ENCODE assay signal across 8 cellular contexts in the genomic region with DNA sequence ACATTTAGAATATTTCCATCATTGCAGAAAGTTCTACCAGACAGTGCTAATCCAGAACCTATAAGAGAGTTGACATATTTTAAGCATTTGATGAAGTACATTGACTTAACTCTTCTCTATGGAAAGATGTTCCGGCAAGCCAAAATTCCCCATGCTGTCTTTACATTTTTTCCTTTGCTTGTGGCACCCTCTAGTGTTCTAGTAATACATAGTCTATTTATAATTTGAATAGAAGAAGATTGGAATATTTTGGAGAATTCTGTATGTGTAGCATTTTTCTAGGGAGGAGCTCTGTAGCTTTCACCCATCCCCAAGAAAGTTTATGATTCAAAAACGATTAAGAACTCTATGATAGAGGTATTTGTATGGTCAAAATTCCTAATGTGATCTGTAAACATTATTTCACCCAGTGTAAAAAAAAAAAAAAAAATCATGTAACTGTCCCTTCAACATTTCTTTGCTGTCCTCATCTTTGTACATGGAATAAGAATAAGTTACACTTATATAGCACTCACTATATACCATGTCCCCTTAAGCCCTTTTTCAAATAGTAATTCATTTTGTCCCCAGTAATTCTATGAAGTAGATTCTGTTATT. TPM values are rescaled to one million over a fixed set of nuclear protein-coding genes. Genes with fewer than 3 reads are reported as not detected.
DNase-seq lines count a peak whose midpoint lies in the region; ATAC-seq and TF ChIP-seq lines count a peak whose summit lies in the region.

No MANE protein-coding gene starts in this region.

- no peaks in the 10 kb centered on the region for H3K9me3 ChIP-seq in breast epithelium

- H3K27me3 ChIP-seq in breast epithelium, result no peaks in the 10 kb centered on the region

- BruUV-seq in MCF 10A (replicated peaks; lab: Mats Ljungman, UMichigan), result no TSS peak

- no peak for TF ChIP-seq POLR2A in breast epithelium (IDR thresholded peaks at IDR 0.05)

- H3K36me3 Mint-ChIP-seq in MCF 10A (ENCODE audit: insufficient read depth, unreplicated experiment), result peaks cover 6% of the 10 kb centered on the region

- H3K4me3 ChIP-seq in breast epithelium, result no peak overlapping the region

- no peaks in the 10 kb centered on the region for H3K36me3 ChIP-seq in breast epithelium

- POLR2A ChIA-PET in MCF 10A (lab: Yijun Ruan, JAX), result interaction anchor here (0.8 to 4.2 kb wide), 4 partner anchors 11 to 32 kb away, joined by 5 to 16 read pairs (median 6); a partner anchor contains a TSS

- TF ChIP-seq CTCF in MCF 10A (IDR thresholded peaks at IDR 0.05; ENCODE audit: unreplicated experiment), result peak; percentile 41
- peak in 1 of 3 donors; percentile 37 for TF ChIP-seq CTCF in breast epithelium (IDR thresholded peaks at IDR 0.05)

- peaks cover 15% of the 10 kb centered on the region for H3K4me1 Mint-ChIP-seq in MCF 10A (ENCODE audit: insufficient read depth, unreplicated experiment)

- H3K27me3 Mint-ChIP-seq in MCF 10A (ENCODE audit: insufficient read depth, unreplicated experiment), result no peaks in the 10 kb centered on the region

- no peak overlapping the region for H3K27ac ChIP-seq in breast epithelium

- intact Hi-C loops in MCF 10A (cut with micrococcal nuclease) (loop anchor here (1.0 to 2.0 kb wide), 3 partner anchors 172 to 426 kb away; no protein-coding TSS in a partner anchor), breast epithelium (cut with DNase I; ENCODE audit: low total_unique reads) (no loop called here)

- DNase-seq in MCF 10A (ENCODE audit: unreplicated experiment), result peak; percentile 62
- no peak for DNase-seq in breast epithelium (ENCODE audit: low spot score in 2 of 2)
- peak; percentile 41 for DNase-seq in NCI-H345 treated with DMSO at 0.1 percent for 48 hours (lab: John Stamatoyannopoulos, UW; ENCODE audit: unreplicated experiment)
- peak; percentile 74 for DNase-seq in cerebellar cortex (ENCODE audit: low spot score)
- peak; percentile 77 for DNase-seq in medulla oblongata (ENCODE audit: extremely low spot score)

- no peak overlapping the region for H3K27ac Mint-ChIP-seq in MCF 10A (ENCODE audit: low read depth, unreplicated experiment)

- H3K9me3 Mint-ChIP-seq in MCF 10A (ENCODE audit: unreplicated experiment), result no peaks in the 10 kb centered on the region

- CTCF ChIA-PET in MCF 10A (lab: Yijun Ruan, JAX), result interaction anchor here (0.5 to 4.2 kb wide), 23 partner anchors 11 to 427 kb away, joined by 3 to 50 read pairs (median 4); a partner anchor contains a TSS

- H3K4me3 Mint-ChIP-seq in MCF 10A (ENCODE audit: unreplicated experiment), result no peak overlapping the region

- no peak for ATAC-seq in GM21717 (IDR thresholded peaks at IDR 0.05; ENCODE audit: unreplicated experiment)
- no peak for ATAC-seq in GM21447 (IDR thresholded peaks at IDR 0.05; ENCODE audit: unreplicated experiment)
- no peak for ATAC-seq in HG03139 (IDR thresholded peaks at IDR 0.05; ENCODE audit: unreplicated experiment)

- H3K4me1 ChIP-seq in breast epithelium, result no peaks in the 10 kb centered on the region

RNA-seq across cellular contexts. Expression of a gene that starts 33.2 kb away (rescaled TPM):
- total RNA-seq in MCF 10A (2022), result 18.4 and 21.4 TPM in 2 replicates
- total RNA-seq in breast epithelium, result 10 to 100 TPM; 24.5 to 29.2 (median 27.2) TPM

Comparison
In these comparisons a context has a peak if more than half of its experiments do, and no peak if none do; other contexts are left out.
1. DNase-seq: peak in MCF 10A (single experiment), NCI-H345 treated with DMSO at 0.1 percent for 48 hours (single experiment), cerebellar cortex (single experiment) and medulla oblongata (single experiment); none in breast epithelium (0 of 2).